Comparison of ENCODE assay signal across 8 cellular contexts in genomic region chr18:49563130-49563540, GRCh38. TPM values are rescaled to one million over a fixed set of nuclear protein-coding genes. Genes with fewer than 3 reads are reported as not detected.
DNase-seq lines count a peak whose midpoint lies in the region; FAIRE-seq and TF ChIP-seq lines count a peak whose summit lies in the region.

No MANE protein-coding gene starts in this region.

- H3K4me1 Mint-ChIP-seq in MCF 10A (ENCODE audit: insufficient read depth, unreplicated experiment) (peaks cover 49% of the 10 kb centered on the region), astrocyte (ENCODE audit: low read depth, unreplicated experiment) (peaks cover 28% of the 10 kb centered on the region)

- H3K9ac ChIP-seq in astrocyte (ENCODE audit: low read length) (no peak overlapping the region), liver (ENCODE audit: low read depth in 1 of 2, low read length in 2 of 2) (peak overlapping the region; percentile 73 to 95)

- H3K9me3 ChIP-seq in breast epithelium: no peaks in the 10 kb centered on the region
- H3K9me3 ChIP-seq in astrocyte (ENCODE audit: insufficient read depth, low read depth, low read length): no peaks in the 10 kb centered on the region
- no peaks in the 10 kb centered on the region for H3K9me3 ChIP-seq in liver (ENCODE audit: control insufficient read depth in 4 of 4, low read length in 3 of 4)
- H3K9me3 ChIP-seq in right atrium auricular region: no peaks in the 10 kb centered on the region

- H3K4me1 ChIP-seq in breast epithelium (peaks cover 0 to 9% of the 10 kb centered on the region in 2 donors), astrocyte (ENCODE audit: insufficient read depth, low read length) (peaks cover 37% of the 10 kb centered on the region), liver (ENCODE audit: control insufficient read depth in 4 of 4, insufficient read depth in 4 of 4, low read length in 3 of 4) (peaks cover 0 to 45% (median 35%) of the 10 kb centered on the region in 4 donors), right atrium auricular region (peaks cover 0 to 28% of the 10 kb centered on the region in 2 donors)

- peaks cover 5% of the 10 kb centered on the region for H4K20me1 ChIP-seq in astrocyte (ENCODE audit: insufficient read depth, low read length)

- no peak for TF ChIP-seq RAD21 in liver (IDR thresholded peaks at IDR 0.05)

- POLR2A ChIA-PET in MCF 10A (lab: Yijun Ruan, JAX): interaction anchor here (0.7 to 2.6 kb wide), 10 partner anchors 21 to 295 kb away, joined by 3 to 13 read pairs (median 4); partner anchors contain the start of gene C18orf32

- intact Hi-C loops in MCF 10A (cut with micrococcal nuclease) (loop anchor here (2.0 kb wide), 1 partner anchor 128 kb away; no protein-coding TSS in a partner anchor), breast epithelium (cut with DNase I; ENCODE audit: low total_unique reads) (no loop called here)

- no peak for TF ChIP-seq CTCF in MCF 10A (IDR thresholded peaks at IDR 0.05; ENCODE audit: unreplicated experiment)
- TF ChIP-seq CTCF in breast epithelium (IDR thresholded peaks at IDR 0.05): no peak
- TF ChIP-seq CTCF in astrocyte (IDR thresholded peaks at IDR 0.05; ENCODE audit: insufficient read depth, low read depth, low read length): no peak
- TF ChIP-seq CTCF in liver (IDR thresholded peaks at IDR 0.05; ENCODE audit: low read depth, low read length, missing input control): no peak
- TF ChIP-seq CTCF in right atrium auricular region (IDR thresholded peaks at IDR 0.05): no peak

- H3K36me3 ChIP-seq in breast epithelium (no peaks in the 10 kb centered on the region), astrocyte (ENCODE audit: insufficient read depth, low read length) (no peaks in the 10 kb centered on the region), liver (ENCODE audit: control insufficient read depth in 4 of 4, insufficient read depth in 3 of 4, low read depth in 1 of 4, low read length in 3 of 4) (peaks cover 4 to 22% (median 13%) of the 10 kb centered on the region in 4 donors), right atrium auricular region (no peaks in the 10 kb centered on the region)

- H3K79me2 ChIP-seq in astrocyte (ENCODE audit: insufficient read depth, low read length): no peaks in the 10 kb centered on the region

- DNase-seq in MCF 10A (ENCODE audit: unreplicated experiment) (peak; percentile 90), breast epithelium (ENCODE audit: low spot score in 2 of 2) (no peak), astrocyte (ENCODE audit: low read depth) (peak; percentile 47), SKM-1 treated with dmso at 0.1 percent for 144 hours (lab: John Stamatoyannopoulos, UW; ENCODE audit: unreplicated experiment) (no peak), right atrium auricular region (ENCODE audit: low spot score) (no peak), activated gamma-delta T cell (lab: John Stamatoyannopoulos, UW) (no peak), dedifferentiated amniotic fluid mesenchymal stem cell (ENCODE audit: extremely low spot score) (no peak)

- H3K4me2 ChIP-seq in astrocyte (ENCODE audit: low read length): peak overlapping the region; percentile 94

- no peak for TF ChIP-seq POLR2A in breast epithelium (IDR thresholded peaks at IDR 0.05)

- H3K27ac Mint-ChIP-seq in MCF 10A (ENCODE audit: low read depth, unreplicated experiment): peak overlapping the region; percentile 1
- peak overlapping the region; percentile 69 for H3K27ac Mint-ChIP-seq in astrocyte (ENCODE audit: unreplicated experiment)

- no peak overlapping the region for H2AFZ ChIP-seq in astrocyte (ENCODE audit: low read depth, low read length)

- CTCF ChIA-PET in MCF 10A (lab: Yijun Ruan, JAX): interaction anchor here (0.6 to 1.4 kb wide), 5 partner anchors 33 to 222 kb away, joined by 3 to 6 read pairs (median 5); no protein-coding TSS in a partner anchor

- H3K9me3 Mint-ChIP-seq in MCF 10A (ENCODE audit: unreplicated experiment) (no peaks in the 10 kb centered on the region), astrocyte (ENCODE audit: unreplicated experiment) (no peaks in the 10 kb centered on the region)

- H3K4me3 ChIP-seq in breast epithelium (no peak overlapping the region), astrocyte (ENCODE audit: insufficient read depth, low read depth, low read length) (peak overlapping the region; percentile 60), liver (ENCODE audit: low read depth in 1 of 3, low read length in 3 of 3) (peak overlapping the region; percentile 60 to 97 (median 94)), right atrium auricular region (no peak overlapping the region)

- no peaks in the 10 kb centered on the region for H3K27me3 Mint-ChIP-seq in MCF 10A (ENCODE audit: insufficient read depth, unreplicated experiment)
- peaks cover 43% of the 10 kb centered on the region for H3K27me3 Mint-ChIP-seq in astrocyte (ENCODE audit: low read depth, unreplicated experiment)

- H3K4me3 Mint-ChIP-seq in MCF 10A (ENCODE audit: unreplicated experiment) (peak overlapping the region; percentile 66), astrocyte (ENCODE audit: unreplicated experiment) (peak overlapping the region; percentile 85)

- H3K27ac ChIP-seq in breast epithelium: no peak overlapping the region
- no peak overlapping the region for H3K27ac ChIP-seq in astrocyte (ENCODE audit: low read depth, low read length)
- H3K27ac ChIP-seq in liver (ENCODE audit: low read depth in 1 of 2, low read length in 2 of 2): peak overlapping the region; percentile 49 to 69
- no peak overlapping the region for H3K27ac ChIP-seq in right atrium auricular region

- BruUV-seq in MCF 10A (replicated peaks; lab: Mats Ljungman, UMichigan): no TSS peak

- peaks cover 0 to 21% of the 10 kb centered on the region in 2 donors for H3K27me3 ChIP-seq in breast epithelium
- H3K27me3 ChIP-seq in astrocyte (ENCODE audit: insufficient read depth, low read length): peaks cover 16% of the 10 kb centered on the region
- H3K27me3 ChIP-seq in liver (ENCODE audit: control insufficient read depth in 4 of 4, insufficient read depth in 4 of 4, low read length in 3 of 4): no peaks in the 10 kb centered on the region
- peaks cover 13 to 29% of the 10 kb centered on the region in 2 donors for H3K27me3 ChIP-seq in right atrium auricular region

- no peak for FAIRE-seq in astrocyte (lab: Jason Lieb, UNC)

- H3K36me3 Mint-ChIP-seq in MCF 10A (ENCODE audit: insufficient read depth, unreplicated experiment): peaks cover 10% of the 10 kb centered on the region
- peaks cover 3% of the 10 kb centered on the region for H3K36me3 Mint-ChIP-seq in astrocyte (ENCODE audit: low read depth, unreplicated experiment)

TF ChIP-seq in liver, 16 proteins besides CTCF, POLR2A, EP300 and RAD21:
- TF ChIP-seq FOXA2 (IDR thresholded peaks at IDR 0.05): no peak
- TF ChIP-seq JUND (IDR thresholded peaks at IDR 0.05): no peak
- TF ChIP-seq REST (IDR thresholded peaks at IDR 0.05): no peak
- TF ChIP-seq EGR1 (IDR thresholded peaks at IDR 0.05; ENCODE audit: low read depth in 2 of 2): no peak
- no peak for TF ChIP-seq HNF4A (conservative IDR thresholded peaks at IDR 0.05)
- TF ChIP-seq RXRA (IDR thresholded peaks at IDR 0.05): no peak

RNA-seq across cellular contexts. Expression of gene LIPG, which starts 1.3 kb away (rescaled TPM):
- 57.8 and 67.6 TPM in 2 replicates for total RNA-seq in MCF 10A (2022)
- total RNA-seq in breast epithelium: 1 to 10 TPM in 1 of 3 donors, under 1 TPM in 2; 0.16 to 1.6 (median 0.44) TPM
- total RNA-seq in astrocyte: 11.0 and 18.3 TPM in 2 replicates
- total RNA-seq in liver: 100 to 1,000 TPM in 1 of 2 donors, 1 to 10 TPM in 1; 2.8 to 150 TPM
- polyA plus RNA-seq in liver: 10 to 100 TPM; 30.6 to 48.9 TPM
- under 1 TPM; 0.51 to 0.93 TPM for total RNA-seq in right atrium auricular region

Comparison
In these comparisons a context has a peak if more than half of its experiments do, and no peak if none do; other contexts are left out.
1. DNase-seq: peak in MCF 10A (single experiment) and astrocyte (single experiment); none in breast epithelium (0 of 2), SKM-1 treated with dmso at 0.1 percent for 144 hours (single experiment), right atrium auricular region (single experiment), activated gamma-delta T cell (single experiment) and dedifferentiated amniotic fluid mesenchymal stem cell (single experiment).
2. H3K27ac ChIP-seq: peak in liver (2 of 2); none in breast epithelium (0 of 2), astrocyte (single experiment) and right atrium auricular region (0 of 2).
3. H3K4me3 ChIP-seq: peak in astrocyte (single experiment) and liver (3 of 3); none in breast epithelium (0 of 3) and right atrium auricular region (0 of 2).